ENCODE assay signal across 16 cellular contexts in genomic region chr9:96245399-96245798, GRCh38. TPM values are rescaled to one million over a fixed set of nuclear protein-coding genes. Genes with fewer than 3 reads are reported as not detected.
DNase-seq lines count a peak whose midpoint lies in the region; TF ChIP-seq lines count a peak whose summit lies in the region.
"Had no signal": no experiment of that assay in that cellular context is flagged by ENCODE, and none has a peak within 500 bp of the region (broad histone marks: within the 10 kb centered on the region; RNA-seq: fewer than 3 reads in every experiment).

No MANE protein-coding gene starts in this region.

- TF ChIP-seq EP300 in Ishikawa (IDR thresholded peaks at IDR 0.05; ENCODE audit: borderline replicate concordance): no peak

- no peak overlapping the region for H3K4me3 Mint-ChIP-seq in activated naive CD8-positive, alpha-beta T cell treated with anti-CD3 and anti-CD28 coated beads for 36 hours
- no peak overlapping the region for H3K4me3 Mint-ChIP-seq in neural crest cell
- H3K4me3 Mint-ChIP-seq: memory B cell had no signal

- H3K27ac Mint-ChIP-seq in activated naive CD8-positive, alpha-beta T cell treated with anti-CD3 and anti-CD28 coated beads for 36 hours: no peak overlapping the region
- H3K27ac Mint-ChIP-seq in neural crest cell (ENCODE audit: unreplicated experiment): no peak overlapping the region
- H3K27ac Mint-ChIP-seq: activated naive CD4-positive, alpha-beta T cell treated with anti-CD3 and anti-CD28 coated beads, Interleukin-2, amount 50 U/mL, for 72 hours; memory B cell had no signal

- peaks cover 74% of the 10 kb centered on the region for H3K27me3 Mint-ChIP-seq in activated naive CD8-positive, alpha-beta T cell treated with anti-CD3 and anti-CD28 coated beads for 36 hours
- H3K27me3 Mint-ChIP-seq in neural crest cell (ENCODE audit: low read depth): no peaks in the 10 kb centered on the region

- no peaks in the 10 kb centered on the region for H3K36me3 Mint-ChIP-seq in activated naive CD8-positive, alpha-beta T cell treated with anti-CD3 and anti-CD28 coated beads for 36 hours
- H3K36me3 Mint-ChIP-seq in neural crest cell (ENCODE audit: low read depth): no peaks in the 10 kb centered on the region
- H3K36me3 Mint-ChIP-seq: activated naive CD4-positive, alpha-beta T cell treated with anti-CD3 and anti-CD28 coated beads, Interleukin-2, amount 50 U/mL, for 72 hours; memory B cell had no signal

- peaks cover 3% of the 10 kb centered on the region for H3K9me3 Mint-ChIP-seq in activated naive CD8-positive, alpha-beta T cell treated with anti-CD3 and anti-CD28 coated beads for 36 hours
- no peaks in the 10 kb centered on the region for H3K9me3 Mint-ChIP-seq in neural crest cell
- H3K9me3 Mint-ChIP-seq: activated naive CD4-positive, alpha-beta T cell treated with anti-CD3 and anti-CD28 coated beads, Interleukin-2, amount 50 U/mL, for 72 hours; memory B cell had no signal

- peak; percentile 32 for TF ChIP-seq RAD21 in Ishikawa (IDR thresholded peaks at IDR 0.05; ENCODE audit: low read depth)

- DNase-seq in activated CD4-positive, alpha-beta T cell treated with anti-CD3 and anti-CD28 coated beads for 48 hours: peak; percentile 40
- no peak for DNase-seq in activated CD4-positive, alpha-beta T cell treated with anti-CD3 and anti-CD28 coated beads, Interleukin-2, amount 50 U/mL, for 4 hours
- DNase-seq in activated naive CD8-positive, alpha-beta T cell treated with anti-CD3 and anti-CD28 coated beads for 36 hours: peak; percentile 12
- peak; percentile 19 for DNase-seq in neural crest cell (ENCODE audit: low read depth, low spot score)
- DNase-seq in HK-2 (ENCODE audit: unreplicated experiment): no peak
- DNase-seq in superior temporal gyrus (ENCODE audit: extremely low spot score): no peak
- DNase-seq in DMS79 treated with DMSO at 0.1 percent for 48 hours (lab: John Stamatoyannopoulos, UW): no peak
- DNase-seq: central memory CD4-positive, alpha-beta T cell; islet precursor cell; MV-4-11; stomach had no signal

- H3K4me1 Mint-ChIP-seq in activated naive CD8-positive, alpha-beta T cell treated with anti-CD3 and anti-CD28 coated beads for 36 hours: peaks cover 23% of the 10 kb centered on the region
- H3K4me1 Mint-ChIP-seq in neural crest cell: peaks cover 18% of the 10 kb centered on the region
- H3K4me1 Mint-ChIP-seq: memory B cell had no signal

- peak; percentile 41 for TF ChIP-seq CTCF in neural crest cell (conservative IDR thresholded peaks at IDR 0.05)

TF ChIP-seq in Ishikawa, 13 proteins besides CTCF, POLR2A, EP300 and RAD21:
- TF ChIP-seq, protein P1, sequence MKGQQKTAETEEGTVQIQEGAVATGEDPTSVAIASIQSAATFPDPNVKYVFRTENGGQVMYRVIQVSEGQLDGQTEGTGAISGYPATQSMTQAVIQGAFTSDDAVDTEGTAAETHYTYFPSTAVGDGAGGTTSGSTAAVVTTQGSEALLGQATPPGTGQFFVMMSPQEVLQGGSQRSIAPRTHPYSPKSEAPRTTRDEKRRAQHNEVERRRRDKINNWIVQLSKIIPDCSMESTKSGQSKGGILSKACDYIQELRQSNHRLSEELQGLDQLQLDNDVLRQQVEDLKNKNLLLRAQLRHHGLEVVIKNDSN (IDR thresholded peaks at IDR 0.05): peak; percentile 52; the same call in 1 of the 2 replicates
- TF ChIP-seq TAF1 (IDR thresholded peaks at IDR 0.05; ENCODE audit: low read depth): no peak
- TF ChIP-seq TEAD4 (IDR thresholded peaks at IDR 0.05): no peak
- TF ChIP-seq MAX (IDR thresholded peaks at IDR 0.05): no peak

RNA-seq across cellular contexts. Expression of gene HSD17B3, which starts 56.6 kb away (rescaled TPM):
- not detected for total RNA-seq in activated naive CD8-positive, alpha-beta T cell treated with anti-CD3 and anti-CD28 coated beads for 36 hours
- not detected in 2 replicates for total RNA-seq in neural crest cell
- total RNA-seq: activated naive CD4-positive, alpha-beta T cell treated with anti-CD3 and anti-CD28 coated beads, Interleukin-2, amount 50 U/mL, for 72 hours; glomerular endothelial cell; HT-29 had no signal

Comparison
In these comparisons a context has a peak if more than half of its experiments do, and no peak if none do; other contexts are left out.
1. DNase-seq: peak in activated CD4-positive, alpha-beta T cell treated with anti-CD3 and anti-CD28 coated beads for 48 hours (single experiment), activated naive CD8-positive, alpha-beta T cell treated with anti-CD3 and anti-CD28 coated beads for 36 hours (single experiment) and neural crest cell (single experiment); none in activated CD4-positive, alpha-beta T cell treated with anti-CD3 and anti-CD28 coated beads, Interleukin-2, amount 50 U/mL, for 4 hours (0 of 2), HK-2 (single experiment), superior temporal gyrus (single experiment) and DMS79 treated with DMSO at 0.1 percent for 48 hours (single experiment).